In genomic region chr7:87319154-87319581, GRCh38 we compare ENCODE assay signal across 8 cellular contexts. TPM values are rescaled to one million over a fixed set of nuclear protein-coding genes. Genes with fewer than 3 reads are reported as not detected.
A peak's percentile ranks its signal among the peaks of the same experiment; 100 is the strongest.
DNase-seq lines count a peak whose midpoint lies in the region; ATAC-seq and TF ChIP-seq lines count a peak whose summit lies in the region.
"Not testable (repeated sequence)": the region's sequence is repeated elsewhere in the genome, so short reads cannot be mapped to it uniquely, and the experiment has no call there.

No MANE protein-coding gene starts in this region.

- peak overlapping the region; percentile 61 for H3K27ac Mint-ChIP-seq in activated B cell treated with CpG ODN at 0.5 μM for 24 hours
- peak overlapping the region; percentile 84 to 95 (median 94) for H3K27ac Mint-ChIP-seq in immature natural killer cell

- not testable (repeated sequence) for H4K12ac ChIP-seq in trophoblast cell (ENCODE audit: low read depth, low read length)

- H3K9ac ChIP-seq in trophoblast cell (ENCODE audit: low read length), result not testable (repeated sequence)

- not testable (repeated sequence) for H2AK5ac ChIP-seq in trophoblast cell (ENCODE audit: low read length)

- not testable (repeated sequence) for H3K27me3 Mint-ChIP-seq in activated B cell treated with CpG ODN at 0.5 μM for 24 hours; immature natural killer cell (ENCODE audit: low read depth in 3 of 3)

- H4K91ac ChIP-seq in trophoblast cell (ENCODE audit: low read depth, low read length), result peak overlapping the region; percentile 49

- intact Hi-C loops in activated B cell treated with CpG ODN at 0.5 μM for 24 hours (cut with micrococcal nuclease), result not testable (repeated sequence)

- not testable (repeated sequence) for H3K4ac ChIP-seq in trophoblast cell (ENCODE audit: low read depth, low read length)

- DNase-seq in A172 (ENCODE audit: low spot score) (peak; percentile 65), H4 (ENCODE audit: low spot score) (peak; percentile 80), NCI-H146 treated with DMSO at 0.1 percent for 48 hours (lab: John Stamatoyannopoulos, UW; ENCODE audit: unreplicated experiment) (peak; percentile 83), OCI-M1 (lab: John Stamatoyannopoulos, UW) (peak; percentile 29), brain microvascular endothelial cell (peak; percentile 12), immature natural killer cell (peak; percentile 23 to 51 (median 38))
- not testable (repeated sequence) for DNase-seq in activated B cell treated with CpG ODN at 0.5 μM for 24 hours, trophoblast cell

- H3K14ac ChIP-seq in trophoblast cell (ENCODE audit: low read length), result peak overlapping the region; percentile 4

- not testable (repeated sequence) for ATAC-seq in activated B cell treated with CpG ODN at 0.5 μM for 24 hours (ENCODE audit: low read depth)

- not testable (repeated sequence) for H2BK12ac ChIP-seq in trophoblast cell (ENCODE audit: low read length)

- no CpG with 5 or more reads among the region's 8 CpGs for WGBS in trophoblast cell (ENCODE audit: extremely low coverage, insufficient coverage, insufficient read length)

- H3K4me3 Mint-ChIP-seq in activated B cell treated with CpG ODN at 0.5 μM for 24 hours (peak overlapping the region; percentile 64), immature natural killer cell (peak overlapping the region; percentile 83 to 91 (median 86))

- not testable (repeated sequence) for H3K9me3 Mint-ChIP-seq in activated B cell treated with CpG ODN at 0.5 μM for 24 hours, immature natural killer cell

- not testable (repeated sequence) for H3K4me1 ChIP-seq in trophoblast cell (ENCODE audit: control insufficient read depth in 1 of 2, insufficient read depth in 2 of 2, low read length in 2 of 2)

- H3K23ac ChIP-seq in trophoblast cell (ENCODE audit: low read length), result not testable (repeated sequence)

- not testable (repeated sequence) for H2BK5ac ChIP-seq in trophoblast cell (ENCODE audit: low read depth, low read length, poor library complexity)

- in situ Hi-C loops in brain microvascular endothelial cell (cut with HindIII; ENCODE audit: low pct_ligation_motif_present, low sequenced_read_pairs), result loop anchor here (25.0 kb wide), 1 partner anchor 93 kb away; no protein-coding TSS in a partner anchor

- H3K79me2 ChIP-seq in trophoblast cell (ENCODE audit: control insufficient read depth, insufficient read depth, low read length, poor library complexity), result not testable (repeated sequence)

- not testable (repeated sequence) for H3K4me1 Mint-ChIP-seq in activated B cell treated with CpG ODN at 0.5 μM for 24 hours
- H3K4me1 Mint-ChIP-seq in immature natural killer cell, result peaks cover 29% of the 10 kb centered on the region in 2 donors

- H4K8ac ChIP-seq in trophoblast cell (ENCODE audit: low read depth, low read length), result not testable (repeated sequence)

- H3K9me3 ChIP-seq in trophoblast cell (ENCODE audit: insufficient read depth, low read depth, low read length), result not testable (repeated sequence)

- H3K4me2 ChIP-seq in trophoblast cell (ENCODE audit: low read length), result not testable (repeated sequence)

- H3K27me3 ChIP-seq in brain microvascular endothelial cell (replicated peaks); trophoblast cell (ENCODE audit: insufficient read depth, low read length): not testable (repeated sequence)

- not testable (repeated sequence) for H3K4me3 ChIP-seq in brain microvascular endothelial cell (ENCODE audit: low read depth, low read length); trophoblast cell (ENCODE audit: low read depth, low read length)

- POLR2A ChIA-PET in activated B cell treated with CpG ODN at 0.5 μM for 24 hours (lab: Charles Lee), result not testable (repeated sequence)

- not testable (repeated sequence) for H3K27ac ChIP-seq in brain microvascular endothelial cell; trophoblast cell (ENCODE audit: low read depth, low read length)

- not testable (repeated sequence) for TF ChIP-seq CTCF in activated B cell treated with CpG ODN at 0.5 μM for 24 hours (IDR thresholded peaks at IDR 0.05); brain microvascular endothelial cell (IDR thresholded peaks at IDR 0.05; ENCODE audit: low read depth, low read length, missing control alignments)

- H3K18ac ChIP-seq in trophoblast cell (ENCODE audit: low read length), result not testable (repeated sequence)

- not testable (repeated sequence) for H3K36me3 Mint-ChIP-seq in activated B cell treated with CpG ODN at 0.5 μM for 24 hours (ENCODE audit: low read depth)
- H3K36me3 Mint-ChIP-seq in immature natural killer cell, result peaks cover 4 to 27% (median 13%) of the 10 kb centered on the region in 3 donors

- H2BK120ac ChIP-seq in trophoblast cell (ENCODE audit: insufficient read depth, low read length, poor library complexity), result not testable (repeated sequence)

- H3K79me1 ChIP-seq in trophoblast cell (ENCODE audit: low read length), result not testable (repeated sequence)

- H2AFZ ChIP-seq in trophoblast cell (ENCODE audit: insufficient read depth, low read length, poor library complexity), result not testable (repeated sequence)

- H3K36me3 ChIP-seq in brain microvascular endothelial cell (replicated peaks); trophoblast cell (ENCODE audit: control insufficient read depth in 1 of 2, insufficient read depth in 2 of 2, low read length in 2 of 2): not testable (repeated sequence)

- CTCF ChIA-PET in activated B cell treated with CpG ODN at 0.5 μM for 24 hours (lab: Charles Lee), result interaction anchor here (1.7 kb wide), 1 partner anchor 99 kb away, joined by 5 read pairs; no protein-coding TSS in a partner anchor

RNA-seq across cellular contexts. Expression of gene CROT, which starts 26.3 kb away (rescaled TPM):
- 22.2 and 28.5 TPM in 2 replicates for total RNA-seq in A172 (2014; rRNA removed; shearing (Covaris generic))
- total RNA-seq in H4 (2014; rRNA removed; shearing (Covaris generic)), result 14.5 and 30.0 TPM in 2 replicates
- total RNA-seq in activated B cell treated with CpG ODN at 0.5 μM for 24 hours, result 7.9 and 9.2 TPM in 2 replicates
- polyA plus RNA-seq in immature natural killer cell, result 10 to 100 TPM in 1 of 3 donors, 1 to 10 TPM in 2; 3.9 to 13.2 (median 7.5) TPM
- 14.0 and 15.9 TPM in 2 replicates for polyA plus RNA-seq in trophoblast cell (2013)
